Comparison of ENCODE assay signal across 8 cellular contexts in the genomic region with DNA sequence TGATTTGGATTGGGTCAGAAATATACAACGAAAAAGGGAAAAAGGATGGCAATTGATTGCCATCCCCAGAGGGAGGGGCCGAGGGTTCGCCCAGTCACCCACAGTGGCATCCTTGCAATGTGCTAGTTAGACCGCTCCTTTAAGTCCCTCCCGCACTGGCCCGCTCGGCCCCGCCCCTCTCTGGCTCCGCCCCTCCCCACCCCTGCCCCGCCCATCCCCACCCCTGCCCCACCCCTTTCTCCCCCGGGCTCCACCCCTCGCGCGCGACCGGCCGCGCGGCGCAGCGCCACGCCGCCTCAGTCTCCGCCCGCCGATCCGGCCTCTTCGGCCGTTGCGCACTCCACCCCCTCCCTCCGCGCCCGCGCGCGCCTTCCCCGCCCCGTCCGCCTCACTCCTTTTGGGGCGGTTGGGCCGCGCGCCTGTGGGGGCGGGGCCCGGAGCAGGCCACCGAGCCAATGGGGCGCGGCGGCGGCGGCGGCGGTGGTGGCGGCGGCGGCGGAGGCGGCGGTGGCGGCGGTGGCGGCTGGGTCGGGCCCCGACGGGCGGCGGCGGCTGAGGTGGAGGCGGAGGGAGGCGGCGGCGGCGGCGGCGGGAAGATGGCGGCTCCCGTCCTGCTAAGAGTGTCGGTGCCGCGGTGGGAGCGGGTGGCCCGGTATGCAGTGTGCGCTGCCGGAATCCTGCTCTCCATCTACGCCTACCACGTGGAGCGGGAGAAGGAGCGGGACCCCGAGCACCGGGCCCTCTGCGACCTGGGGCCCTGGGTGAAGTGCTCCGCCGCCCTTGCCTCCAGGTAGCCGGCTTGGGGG. TPM values are rescaled to one million over a fixed set of nuclear protein-coding genes. Genes with fewer than 3 reads are reported as not detected.
DNase-seq lines count a peak whose midpoint lies in the region; ATAC-seq and TF ChIP-seq lines count a peak whose summit lies in the region.

VKORC1L1 (plus strand) TSS at position 299 of the 806 bp plus-strand sequence; CDS start at position 597, 298 bp downstream.

- H3K9me3 ChIP-seq in iPS-18a (ENCODE audit: control insufficient read depth, low read depth, low read length) (no peaks in the 10 kb centered on the region), skeletal muscle satellite cell (replicated peaks; ENCODE audit: low read length) (no peaks in the 10 kb centered on the region)

- H3K9ac ChIP-seq in iPS-18a (ENCODE audit: low read length) (peak within 1 kb of the TSS; percentile 70), skeletal muscle satellite cell (ENCODE audit: low read depth, low read length) (peak within 1 kb of the TSS; percentile 85)

- H3K27ac ChIP-seq in ACC112 (ENCODE audit: low read depth, low read length) = no peak within 1 kb of the TSS
- peak within 1 kb of the TSS; percentile 79 for H3K27ac ChIP-seq in VCaP
- H3K27ac ChIP-seq in iPS-18a (ENCODE audit: low read length) = no peak within 1 kb of the TSS

- H3K4me1 ChIP-seq in ACC112 (ENCODE audit: control insufficient read depth, insufficient read depth, low read length, unreplicated experiment) = no peaks in the 10 kb centered on the region
- no peaks in the 10 kb centered on the region for H3K4me1 ChIP-seq in iPS-18a (ENCODE audit: control insufficient read depth, low read depth, low read length)
- H3K4me1 ChIP-seq in skeletal muscle satellite cell (ENCODE audit: control insufficient read depth, insufficient read depth, low read length) = peaks cover 4% of the 10 kb centered on the region

- no peaks in the 10 kb centered on the region for H3K36me3 ChIP-seq in ACC112 (ENCODE audit: insufficient read depth, low read length)
- H3K36me3 ChIP-seq in iPS-18a (ENCODE audit: control insufficient read depth, low read depth, low read length) = no peaks in the 10 kb centered on the region
- no peaks in the 10 kb centered on the region for H3K36me3 ChIP-seq in skeletal muscle satellite cell (ENCODE audit: insufficient read depth, low read length)

- H3K4me3 ChIP-seq in ACC112 (ENCODE audit: low read depth, low read length) = peak within 1 kb of the TSS; percentile 96
- peak within 1 kb of the TSS; percentile 84 for H3K4me3 ChIP-seq in iPS-18a (ENCODE audit: low read length)
- H3K4me3 ChIP-seq in skeletal muscle satellite cell (ENCODE audit: low read length) = peak within 1 kb of the TSS; percentile 84

- ATAC-seq in GM18868 (IDR thresholded peaks at IDR 0.05; ENCODE audit: unreplicated experiment) (peak; percentile 91), HG03103 (IDR thresholded peaks at IDR 0.05; ENCODE audit: low read depth, unreplicated experiment) (peak; percentile 88)

- DNase-seq in NCI-H2171 (lab: John Stamatoyannopoulos, UW) = peak; percentile 86
- DNase-seq in T47D (ENCODE audit: low read depth in 1 of 2, low spot score in 1 of 2) = peak; percentile 75 to 98

- H2AFZ ChIP-seq in ACC112 (ENCODE audit: low read length, unreplicated experiment) = peak within 1 kb of the TSS; percentile 96

- H3K79me2 ChIP-seq in ACC112 (ENCODE audit: control insufficient read depth, insufficient read depth, low read length, unreplicated experiment) = peaks cover 12% of the 10 kb centered on the region

- in situ Hi-C loops in T47D (cut with HindIII; ENCODE audit: low pct_unique_long_range_greater_than_20kb, low sequenced_read_pairs) = no loop called here

- H3K27me3 ChIP-seq in ACC112 (ENCODE audit: insufficient read depth, low read length) (no peaks in the 10 kb centered on the region), iPS-18a (ENCODE audit: control insufficient read depth, insufficient read depth, low read length) (no peaks in the 10 kb centered on the region), skeletal muscle satellite cell (ENCODE audit: control insufficient read depth, insufficient read depth, low read length) (no peaks in the 10 kb centered on the region)

- peak within 1 kb of the TSS; percentile 81 for H3K4me2 ChIP-seq in skeletal muscle satellite cell (ENCODE audit: low read length)

- no peak for TF ChIP-seq CTCF in VCaP (conservative IDR thresholded peaks at IDR 0.05)

RNA-seq across cellular contexts. Expression of gene VKORC1L1, which starts in this region (rescaled TPM):
- 13.2 and 14.0 TPM in 2 replicates for total RNA-seq in skeletal muscle satellite cell (2012; rRNA removed)
